Comparison of ENCODE assay signal across 14 cellular contexts in genomic region chr2:191844706-191845105, GRCh38. TPM values are rescaled to one million over a fixed set of nuclear protein-coding genes. Genes with fewer than 3 reads are reported as not detected.
DNase-seq lines count a peak whose midpoint lies in the region; ATAC-seq and TF ChIP-seq lines count a peak whose summit lies in the region.
"Had no signal": no experiment of that assay in that cellular context is flagged by ENCODE, and none has a peak within 500 bp of the region (broad histone marks: within the 10 kb centered on the region; RNA-seq: fewer than 3 reads in every experiment).

No MANE protein-coding gene starts in this region.

- DNase-seq in AG04450 (ENCODE audit: low read depth, low spot score), result no peak
- peak; percentile 13 for DNase-seq in amniotic epithelial cell (ENCODE audit: low read depth)
- DNase-seq in fibroblast of villous mesenchyme (ENCODE audit: low read depth), result peak; percentile 27
- DNase-seq in ovary, result no peak
- no peak for DNase-seq in KBM-7
- DNase-seq in NOMO-1 (lab: John Stamatoyannopoulos, UW; ENCODE audit: unreplicated experiment in 2 of 2), result no peak
- DNase-seq in GF-D8 (lab: John Stamatoyannopoulos, UW), result no peak
- DNase-seq: activated CD4-positive, alpha-beta T cell treated with anti-CD3 and anti-CD28 coated beads for 1 hour; NCI-H1092; NCI-H526; SIG-M5; stimulated activated CD4-positive, alpha-beta T cell treated with anti-CD3 and anti-CD28 coated beads, Interleukin-4, amount 100 ng/mL, for 24 hours had no signal

- CTCF ChIA-PET in AG04450 (lab: Charles Lee), result interaction anchor here (0.7 to 6.1 kb wide), 3 partner anchors 10 to 318 kb away, joined by 3 to 50 read pairs (median 4); no protein-coding TSS in a partner anchor

- WGBS in ovary, 3 donors, result 7 to 12% (median 11%) methylated on average over 1 of the region's 1 CpG

- peaks cover 7% of the 10 kb centered on the region for H3K4me1 ChIP-seq in ovary (ENCODE audit: insufficient read depth)

- intact Hi-C loops in ovary (cut with DNase I), result no loop called here

- H3K27ac ChIP-seq in AG04450 (ENCODE audit: low read depth, low read length) (no peak overlapping the region), ovary (peak overlapping the region in 1 of 2 donors; percentile 60)
- H3K27ac ChIP-seq: HL-60 had no signal

- peaks cover 5% of the 10 kb centered on the region; the same call in 1 of the 2 replicates for H3K9me3 ChIP-seq in AG04450 (ENCODE audit: control insufficient read depth, insufficient read depth, low read length)
- no peaks in the 10 kb centered on the region for H3K9me3 ChIP-seq in ovary

- in situ Hi-C loops in KBM-7 (cut with MboI; ENCODE audit: low pct_unique_long_range_greater_than_20kb, low sequenced_read_pairs), result no loop called here

- no peak for TF ChIP-seq EP300 in ovary (IDR thresholded peaks at IDR 0.05)

- H3K27me3 ChIP-seq in AG04450 (ENCODE audit: control insufficient read depth, insufficient read depth, low read length), result no peaks in the 10 kb centered on the region
- H3K27me3 ChIP-seq in ovary, result no peaks in the 10 kb centered on the region

- no peak for ATAC-seq in HG02588 (IDR thresholded peaks at IDR 0.05; ENCODE audit: unreplicated experiment)

- no peak for TF ChIP-seq POLR2A in ovary (IDR thresholded peaks at IDR 0.05)

- POLR2A ChIA-PET in AG04450 (lab: Yijun Ruan, JAX), result no interaction called here

- no peak for TF ChIP-seq CTCF in AG04450 (IDR thresholded peaks at IDR 0.05; ENCODE audit: low read depth, low read length)
- no peak for TF ChIP-seq CTCF in fibroblast of villous mesenchyme (IDR thresholded peaks at IDR 0.05; ENCODE audit: insufficient read depth, low read depth, low read length)
- TF ChIP-seq CTCF in ovary (IDR thresholded peaks at IDR 0.05), result no peak

- H3K4me3 ChIP-seq in AG04450 (ENCODE audit: low read depth, low read length) (peak overlapping the region; percentile 63), fibroblast of villous mesenchyme (ENCODE audit: low read depth, low read length) (peak overlapping the region; percentile 51), ovary (peak overlapping the region; percentile 50)

- no peaks in the 10 kb centered on the region for H3K36me3 ChIP-seq in ovary

RNA-seq across cellular contexts. Expression of gene CAVIN2, which starts 2.2 kb away (rescaled TPM):
- polyA plus RNA-seq in AG04450 (2011; rRNA removed), result 22.0 and 26.1 TPM in 2 replicates
- polyA minus RNA-seq in AG04450 (2011; rRNA and poly(A)+ RNA removed), result 28.8 and 33.0 TPM in 2 replicates
- total RNA-seq in fibroblast of villous mesenchyme, result 8.4 and 21.6 TPM in 2 replicates
- total RNA-seq in ovary, result 10 to 100 TPM; 34.0 to 67.6 (median 47.9) TPM
- 10 to 100 TPM; 39.0 to 40.3 TPM for polyA plus RNA-seq in ovary

Comparison
In these comparisons a context has a peak if more than half of its experiments do, and no peak if none do; other contexts are left out.
1. DNase-seq: peak in amniotic epithelial cell (single experiment) and fibroblast of villous mesenchyme (single experiment); none in AG04450 (single experiment), ovary (0 of 5), KBM-7 (single experiment), NOMO-1 (0 of 2) and GF-D8 (single experiment).
2. Peak in every context shown above with its lines, with median percentiles within 50 percentile points of each other: H3K4me3 ChIP-seq.